ENCODE assay signal across 30 cellular contexts in the genomic region with DNA sequence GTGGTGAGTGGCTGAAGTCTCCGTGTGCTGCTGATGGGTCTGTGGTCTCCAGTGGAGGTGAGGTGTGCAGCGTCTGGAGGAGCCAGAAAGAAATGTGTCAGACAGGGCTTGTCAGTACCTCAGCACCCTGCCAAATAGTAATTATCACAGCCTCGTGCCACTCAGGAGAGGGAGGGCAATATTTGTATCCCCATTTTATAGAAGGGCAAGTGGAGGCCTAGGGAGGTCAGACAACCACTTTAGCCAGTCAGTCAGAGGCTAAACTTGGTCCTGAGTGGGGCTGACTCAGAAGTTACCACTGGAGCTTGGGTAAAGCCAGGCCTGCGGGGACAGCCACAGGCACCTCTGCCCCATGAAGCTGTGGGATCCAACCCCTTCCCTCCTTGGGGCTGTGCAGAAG. TPM values are rescaled to one million over a fixed set of nuclear protein-coding genes. Genes with fewer than 3 reads are reported as not detected.
DNase-seq lines count a peak whose midpoint lies in the region; ATAC-seq, FAIRE-seq and TF ChIP-seq lines count a peak whose summit lies in the region.
"Had no signal": no experiment of that assay in that cellular context is flagged by ENCODE, and none has a peak within 500 bp of the region (broad histone marks: within the 10 kb centered on the region; RNA-seq: fewer than 3 reads in every experiment).

No MANE protein-coding gene starts in this region.

- no peaks in the 10 kb centered on the region for H3K27me3 ChIP-seq in Panc1 (ENCODE audit: control insufficient read depth, insufficient read depth, low read length)
- H3K27me3 ChIP-seq in K562 (ENCODE audit: control insufficient read depth in 2 of 2, insufficient read depth in 2 of 2, low read length in 2 of 2), result peaks cover 8 to 40% of the 10 kb centered on the region in 2 experiments
- H3K27me3 ChIP-seq: BE2C, BLaER1 had no signal

- POLR2A ChIA-PET in Panc1 (lab: Charles Lee) (no interaction called here), K562 (lab: Yijun Ruan, JAX) (interaction anchor here (0.6 to 1.2 kb wide), 3 partner anchors 12 to 181 kb away, joined by 3 to 4 read pairs (median 3); no protein-coding TSS in a partner anchor)

- FAIRE-seq in K562 (lab: Jason Lieb, UNC), result no peak
- FAIRE-seq: A204.1, GM12878, GM12892, GM18507 had no signal

- H3K36me3 ChIP-seq in Panc1 (ENCODE audit: control insufficient read depth, insufficient read depth, low read length) (no peaks in the 10 kb centered on the region), K562 (ENCODE audit: control insufficient read depth, insufficient read depth, low read length) (no peaks in the 10 kb centered on the region)
- H3K36me3 ChIP-seq: BE2C, BLaER1 had no signal

- ATAC-seq in Panc1 (peak; percentile 61; the same call in 1 of the 2 replicates), K562 (no peak)
- peak; percentile 24 for ATAC-seq in stimulated activated memory B cell treated with anti-CD40 and anti-IgM and Interleukin-4, amounts not matched to agents 10 μg/mL and 1 μg/mL and 100 μg/mL, for 72 hours

- H3K4me3 ChIP-seq in Panc1 (ENCODE audit: low read depth in 2 of 2, low read length in 2 of 2), result no peak overlapping the region
- H3K4me3 ChIP-seq in K562, result no peak overlapping the region
- H3K4me3 ChIP-seq: BLaER1, GM12878 had no signal

- H3K27ac ChIP-seq in Panc1 (ENCODE audit: low read length) (no peak overlapping the region), K562 (ENCODE audit: extremely low read depth, low read depth, low read length) (no peak overlapping the region)
- H3K27ac ChIP-seq: BLaER1 had no signal

- intact Hi-C loops in Panc1 (cut with micrococcal nuclease; ENCODE audit: unreplicated experiment), result no loop called here
- intact Hi-C loops in K562 (cut with micrococcal nuclease), result no loop called here

- TF ChIP-seq CTCF in Panc1 (IDR thresholded peaks at IDR 0.05), result no peak
- no peak for TF ChIP-seq CTCF in K562 (IDR thresholded peaks at IDR 0.05 in 2 of 3, conservative IDR thresholded peaks at IDR 0.05 in 1 of 3; ENCODE audit: insufficient read depth in 2 of 3, low read depth in 1 of 3, low read length in 3 of 3)

- no peaks in the 10 kb centered on the region for H3K9me3 Mint-ChIP-seq in stimulated activated memory B cell treated with anti-CD40 and anti-IgM and Interleukin-4, amounts not matched to agents 10 μg/mL and 1 μg/mL and 100 μg/mL, for 72 hours
- H3K9me3 Mint-ChIP-seq: CD14-positive monocyte; CD4-positive, alpha-beta memory T cell; CD4-positive, CD25-positive, alpha-beta regulatory T cell; CD8-positive, alpha-beta memory T cell had no signal

- no peaks in the 10 kb centered on the region for H3K9me1 ChIP-seq in K562 (ENCODE audit: control insufficient read depth, insufficient read depth, low read length)

- H3K9ac ChIP-seq in K562 (ENCODE audit: insufficient read depth in 1 of 2, low read depth in 2 of 2, low read length in 2 of 2), result 0 out of 4 replicates have a peak overlapping the region, but pooled peaks of 1 of the 2 experiments have one; percentile 7
- H3K9ac ChIP-seq: BLaER1 had no signal

- no peak overlapping the region for H3K4me2 ChIP-seq in K562 (ENCODE audit: insufficient read depth, low read length)
- H3K4me2 ChIP-seq: BLaER1 had no signal

- TF ChIP-seq RAD21 in K562 (CRISPR knock-in tag; conservative IDR thresholded peaks at IDR 0.05 in 1 of 2, IDR thresholded peaks at IDR 0.05 in 1 of 2), result no peak

- peaks cover 6% of the 10 kb centered on the region for H3K4me1 Mint-ChIP-seq in stimulated activated memory B cell treated with anti-CD40 and anti-IgM and Interleukin-4, amounts not matched to agents 10 μg/mL and 1 μg/mL and 100 μg/mL, for 72 hours
- H3K4me1 Mint-ChIP-seq: CD14-positive monocyte; CD4-positive, CD25-positive, alpha-beta regulatory T cell had no signal

- 8% methylated on average over 4 of the region's 4 CpGs for WGBS in K562 (ENCODE audit: insufficient coverage, low coverage, missing lambda C conversion rate)

- no peak for TF ChIP-seq POLR2A in K562 (conservative IDR thresholded peaks at IDR 0.05)

- H4K20me1 ChIP-seq in K562 (replicated peaks; ENCODE audit: control insufficient read depth, insufficient read depth, low read length), result no peaks in the 10 kb centered on the region
- H4K20me1 ChIP-seq: BLaER1 had no signal

- no peak for TF ChIP-seq EP300 in K562 (IDR thresholded peaks at IDR 0.05; ENCODE audit: low read length)

- H3K27ac Mint-ChIP-seq in stimulated activated memory B cell treated with anti-CD40 and anti-IgM and Interleukin-4, amounts not matched to agents 10 μg/mL and 1 μg/mL and 100 μg/mL, for 72 hours, result no peak overlapping the region
- H3K27ac Mint-ChIP-seq: CD14-positive monocyte; CD4-positive, alpha-beta memory T cell; CD4-positive, CD25-positive, alpha-beta regulatory T cell; CD8-positive, alpha-beta memory T cell had no signal

- H3K4me3 Mint-ChIP-seq in stimulated activated memory B cell treated with anti-CD40 and anti-IgM and Interleukin-4, amounts not matched to agents 10 μg/mL and 1 μg/mL and 100 μg/mL, for 72 hours, result no peak overlapping the region
- H3K4me3 Mint-ChIP-seq: CD14-positive monocyte; CD4-positive, alpha-beta memory T cell; CD4-positive, CD25-positive, alpha-beta regulatory T cell; CD8-positive, alpha-beta memory T cell had no signal

- in situ Hi-C loops in Panc1 (cut with HindIII; ENCODE audit: low pct_unique_long_range_greater_than_20kb, low sequenced_read_pairs) (no loop called here), K562 (cut with MboI) (no loop called here)

- no TSS peak for BruUV-seq in Panc1 (replicated peaks; lab: Mats Ljungman, UMichigan)
- no TSS peak for BruUV-seq in K562 (replicated peaks; lab: Mats Ljungman, UMichigan)

- DNase-seq in Panc1 (ENCODE audit: low read depth, low spot score) (no peak), K562 (ENCODE audit: extremely low read depth in 1 of 4, low spot score in 3 of 4) (no peak), activated gamma-delta T cell treated with Interleukin-2 at 50 U/mL for 16 hours (no peak)
- DNase-seq in activated CD4-positive, alpha-beta T cell treated with anti-CD3 and anti-CD28 coated beads, Interleukin-2, amount 50 U/mL, for 48 hours, result no peak
- DNase-seq: 8988T; ACHN; BE2C; C1 segment of cervical spinal cord; CD4-positive, alpha-beta memory T cell; CD4-positive, CD25-positive, alpha-beta regulatory T cell; CD8-positive, alpha-beta memory T cell; COR-L47; DMS 273 treated with DMSO at 0.1 percent for 48 hours; DMS153; DMS53; DMS79; DND-41; EL; GDM1 had no signal

- H3K27me3 Mint-ChIP-seq in stimulated activated memory B cell treated with anti-CD40 and anti-IgM and Interleukin-4, amounts not matched to agents 10 μg/mL and 1 μg/mL and 100 μg/mL, for 72 hours, result peaks cover 41% of the 10 kb centered on the region
- H3K27me3 Mint-ChIP-seq: CD4-positive, CD25-positive, alpha-beta regulatory T cell had no signal

- H3K4me1 ChIP-seq in Panc1 (ENCODE audit: control insufficient read depth, insufficient read depth, low read length), result no peaks in the 10 kb centered on the region
- peaks cover 0 to 4% of the 10 kb centered on the region in 2 experiments; a peak in 2 of 5 replicates for H3K4me1 ChIP-seq in K562 (replicated peaks in 1 of 2; ENCODE audit: control insufficient read depth in 2 of 2, insufficient read depth in 2 of 2, low read length in 2 of 2)
- H3K4me1 ChIP-seq: BE2C, BLaER1 had no signal

- H3K9me3 ChIP-seq in Panc1 (ENCODE audit: control insufficient read depth, insufficient read depth, low read depth, low read length) (no peaks in the 10 kb centered on the region), K562 (replicated peaks; ENCODE audit: control insufficient read depth, insufficient read depth, low read depth, low read length) (no peaks in the 10 kb centered on the region)
- H3K9me3 ChIP-seq: BE2C, BLaER1 had no signal

- H3K79me2 ChIP-seq in K562 (ENCODE audit: control insufficient read depth, insufficient read depth, low read length), result no peaks in the 10 kb centered on the region

- H3K36me3 Mint-ChIP-seq in stimulated activated memory B cell treated with anti-CD40 and anti-IgM and Interleukin-4, amounts not matched to agents 10 μg/mL and 1 μg/mL and 100 μg/mL, for 72 hours, result no peaks in the 10 kb centered on the region
- H3K36me3 Mint-ChIP-seq: CD14-positive monocyte; CD4-positive, alpha-beta memory T cell; CD4-positive, CD25-positive, alpha-beta regulatory T cell; CD8-positive, alpha-beta memory T cell had no signal

- CTCF ChIA-PET in Panc1 (lab: Charles Lee) (no interaction called here), K562 (lab: Yijun Ruan, JAX; ENCODE audit: low intra/inter-chr PET ratio) (no interaction called here)

- no peak overlapping the region for H2AFZ ChIP-seq in K562 (ENCODE audit: low read depth, low read length)

TF ChIP-seq in K562, 482 proteins besides CTCF, POLR2A, EP300 and RAD21 (continues in another document):
- peak; percentile 92 for TF ChIP-seq ESRRA (IDR thresholded peaks at IDR 0.05; ENCODE audit: borderline replicate concordance, low read depth)
- no peak for TF ChIP-seq RCOR1 (IDR thresholded peaks at IDR 0.05; ENCODE audit: borderline replicate concordance in 1 of 2, low read depth in 2 of 2, low read length in 2 of 2)
- no peak for TF ChIP-seq SAFB2 (IDR thresholded peaks at IDR 0.05; ENCODE audit: borderline replicate concordance, low read depth, low read length, severe bottlenecking)
- TF ChIP-seq ZNF695 (CRISPR knock-in tag; IDR thresholded peaks at IDR 0.05), result no peak
- TF ChIP-seq DACH1 (IDR thresholded peaks at IDR 0.05; ENCODE audit: partially characterized antibody), result no peak
- no peak for TF ChIP-seq ZNF699 (CRISPR knock-in tag; IDR thresholded peaks at IDR 0.05; ENCODE audit: insufficient replicate concordance)

RNA-seq across cellular contexts. Expression of gene ELF5, which starts 11.5 kb away (rescaled TPM):
- not detected for total RNA-seq in Panc1 (2021; ENCODE audit: unreplicated experiment)
- polyA plus RNA-seq in Panc1 (2012; ENCODE audit: insufficient read length), result not detected
- not detected in 2 replicates for total RNA-seq in K562 (2011; cell fraction: chromatin; rRNA removed; ENCODE audit: low replicate concordance)
- not detected in 2 replicates for total RNA-seq in K562 (2011; cell fraction: nucleolus; rRNA removed)
- total RNA-seq in K562 (2011; cell fraction: nucleoplasm; rRNA removed), result not detected in 2 replicates
- total RNA-seq in K562 (2014; rRNA removed), result not detected in 2 replicates
- total RNA-seq in K562 (2014; rRNA removed; fragmentation: Illumina TruSeq; extraction: Trizol), result not detected in 2 replicates
- not detected in 2 replicates for total RNA-seq in K562 (2015; rRNA removed; fragmentation: Illumina TruSeq; extraction: Trizol)
- not detected in 2 replicates for total RNA-seq in K562 (2021)
- not detected in 2 replicates for polyA plus RNA-seq in K562 (2011; rRNA removed)
- not detected in 2 replicates for polyA plus RNA-seq in K562 (2011; cell fraction: cytosol; rRNA removed)
- not detected in 2 replicates for polyA plus RNA-seq in K562 (2011; cell fraction: nucleus; rRNA removed)
- polyA plus RNA-seq in K562 (2012), result not detected in 2 replicates
- polyA plus RNA-seq in K562 (2014; fragmentation: Illumina TruSeq; extraction: Trizol), result not detected in 2 replicates
- polyA plus RNA-seq in K562 (2014; fragmentation: Nextera tagmentation; extraction: Ambion mirVana), result not detected
- not detected in 2 replicates for polyA plus RNA-seq in K562 (2014; rRNA removed)
- polyA minus RNA-seq in K562 (2011; rRNA and poly(A)+ RNA removed), result not detected in 2 replicates
- polyA minus RNA-seq in K562 (2011; cell fraction: cytosol; rRNA and poly(A)+ RNA removed), result not detected in 2 replicates
- not detected in 2 replicates for polyA minus RNA-seq in K562 (2011; cell fraction: nucleus; rRNA and poly(A)+ RNA removed)
- total RNA-seq: A673; CD4-positive, alpha-beta memory T cell; CD4-positive, CD25-positive, alpha-beta regulatory T cell; CD8-positive, alpha-beta memory T cell; Daoy; G401; GM12878 had no signal
- polyA plus RNA-seq: AG04450; CD14-positive monocyte; CD4-positive, alpha-beta memory T cell; CD4-positive, CD25-positive, alpha-beta regulatory T cell; CD8-positive, alpha-beta memory T cell; GM12878 had no signal
